ENCODE assay signal across 6 cellular contexts in the genomic region with DNA sequence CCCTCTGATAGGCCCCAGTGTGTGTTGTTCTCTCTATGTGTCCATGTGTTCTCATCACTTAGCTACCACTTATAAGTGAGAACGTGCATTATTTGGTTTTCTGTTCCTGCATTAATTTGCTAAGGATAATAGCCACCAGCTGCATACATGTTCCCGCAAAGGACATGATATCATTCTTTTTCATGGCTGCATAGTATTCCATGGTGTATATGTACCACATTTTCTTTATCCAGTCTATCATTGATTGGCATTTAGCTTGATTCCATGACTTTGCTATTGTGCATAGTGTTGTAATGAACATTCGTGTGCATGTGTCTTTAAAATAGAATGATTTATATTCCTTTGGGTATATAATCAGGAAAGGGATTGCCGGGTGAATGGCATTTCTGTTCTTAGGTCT. TPM values are rescaled to one million over a fixed set of nuclear protein-coding genes. Genes with fewer than 3 reads are reported as not detected.
"Had no signal": no experiment of that assay in that cellular context is flagged by ENCODE, and none has a peak within 500 bp of the region (broad histone marks: within the 10 kb centered on the region; RNA-seq: fewer than 3 reads in every experiment).

No MANE protein-coding gene starts in this region.

RNA-seq across cellular contexts. Expression of a gene that starts 16.2 kb away (rescaled TPM):
- total RNA-seq: GM23248, HFFc6 had no signal
- polyA plus RNA-seq: GM23248 had no signal

RNA-seq across cellular contexts. Expression of a gene that starts 39.1 kb away (rescaled TPM):
- total RNA-seq: GM23248, GM23338, H4, H7, H9, HFFc6 had no signal
- polyA plus RNA-seq: GM23248, GM23338 had no signal

RNA-seq across cellular contexts. Expression of a gene that starts 44.9 kb away (rescaled TPM):
- total RNA-seq: GM23248, GM23338, H4, H7, H9, HFFc6 had no signal
- polyA plus RNA-seq: GM23248, GM23338 had no signal

RNA-seq across cellular contexts. Expression of a gene that starts 48.5 kb away (rescaled TPM):
- total RNA-seq: GM23248, GM23338, H4, H7, H9, HFFc6 had no signal
- polyA plus RNA-seq: GM23248, GM23338 had no signal
